ENCODE assay signal across 8 cellular contexts in the genomic region with DNA sequence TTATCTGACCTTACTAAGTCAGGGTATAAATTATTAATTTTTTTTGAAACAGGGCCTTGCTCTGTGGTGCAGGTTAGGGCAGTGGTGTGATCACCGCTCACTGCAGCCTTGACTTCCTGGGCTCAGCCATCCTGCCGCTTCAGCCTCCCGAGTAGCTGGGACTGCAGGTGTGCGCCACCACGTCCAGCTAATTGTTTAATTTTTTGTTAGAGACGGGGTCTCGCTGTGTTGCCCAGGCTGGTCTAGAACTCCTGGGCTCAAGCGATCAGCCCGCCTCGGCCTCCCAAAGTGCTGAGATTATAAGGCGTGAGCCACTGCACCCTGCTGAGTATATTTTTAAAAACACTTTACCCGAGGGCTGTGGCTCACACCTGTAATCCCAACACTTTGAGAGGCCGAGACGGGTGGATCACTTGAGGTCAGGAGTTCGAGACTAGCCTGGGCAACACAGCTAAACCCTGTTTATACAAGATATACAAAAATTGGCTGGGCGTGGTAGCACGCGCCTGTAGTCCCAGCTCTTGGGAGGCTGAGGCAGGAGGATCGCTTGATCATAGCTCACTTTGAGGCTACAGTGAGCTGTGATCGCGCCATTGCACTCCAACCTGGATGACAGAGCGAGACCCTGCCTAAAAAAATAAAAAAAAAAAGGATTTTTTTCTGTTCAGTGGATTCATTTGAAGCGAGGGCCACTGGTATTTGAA. TPM values are rescaled to one million over a fixed set of nuclear protein-coding genes. Genes with fewer than 3 reads are reported as not detected.
A peak's percentile ranks its signal among the peaks of the same experiment; 100 is the strongest.
DNase-seq lines count a peak whose midpoint lies in the region; ATAC-seq and TF ChIP-seq lines count a peak whose summit lies in the region.

No MANE protein-coding gene starts in this region.

- H3K27ac Mint-ChIP-seq in activated naive CD4-positive, alpha-beta T cell treated with anti-CD3 and anti-CD28 coated beads, Interleukin-2, amount 10 ng/mL, durations not matched to agents 7 days and 5 days, result peak overlapping the region; percentile 99

- H3K4me1 ChIP-seq in mesodermal cell (ENCODE audit: control insufficient read depth, insufficient read depth, low read length, poor library complexity, severe bottlenecking), result no peaks in the 10 kb centered on the region
- H3K4me1 ChIP-seq in upper lobe of left lung, result peaks cover 0 to 7% (median 0%) of the 10 kb centered on the region in 4 donors

- H3K36me3 Mint-ChIP-seq in activated naive CD4-positive, alpha-beta T cell treated with anti-CD3 and anti-CD28 coated beads, Interleukin-2, amount 10 ng/mL, durations not matched to agents 7 days and 5 days, result peaks cover 10% of the 10 kb centered on the region

- peaks cover 24% of the 10 kb centered on the region for H3K4me1 Mint-ChIP-seq in activated naive CD4-positive, alpha-beta T cell treated with anti-CD3 and anti-CD28 coated beads, Interleukin-2, amount 10 ng/mL, durations not matched to agents 7 days and 5 days

- H3K4me3 ChIP-seq in astrocyte of the spinal cord (ENCODE audit: low read depth, low read length) (peak overlapping the region; percentile 65), mesodermal cell (ENCODE audit: extremely low read depth, insufficient read depth, low read length, poor library complexity, severe bottlenecking) (peak overlapping the region; percentile 52), upper lobe of left lung (peak overlapping the region in 3 of 4 donors; percentile 66 to 71 (median 67))

- no peak for TF ChIP-seq EP300 in upper lobe of left lung (IDR thresholded peaks at IDR 0.05)

- no peak for TF ChIP-seq POLR2A in upper lobe of left lung (IDR thresholded peaks at IDR 0.05)

- no peaks in the 10 kb centered on the region for H3K27me3 Mint-ChIP-seq in activated naive CD4-positive, alpha-beta T cell treated with anti-CD3 and anti-CD28 coated beads, Interleukin-2, amount 10 ng/mL, durations not matched to agents 7 days and 5 days

- no peak for ATAC-seq in upper lobe of left lung (ENCODE audit: low FRiP score in 2 of 2)

- peak overlapping the region; percentile 88 for H3K4me3 Mint-ChIP-seq in activated naive CD4-positive, alpha-beta T cell treated with anti-CD3 and anti-CD28 coated beads, Interleukin-2, amount 10 ng/mL, durations not matched to agents 7 days and 5 days

- TF ChIP-seq CTCF in astrocyte of the spinal cord (IDR thresholded peaks at IDR 0.05; ENCODE audit: low read depth, low read length) (no peak), upper lobe of left lung (IDR thresholded peaks at IDR 0.05) (no peak)

- no peak for DNase-seq in activated naive CD4-positive, alpha-beta T cell treated with anti-CD3 and anti-CD28 coated beads, Interleukin-2, amount 10 ng/mL, durations not matched to agents 7 days and 5 days
- DNase-seq in activated naive CD4-positive, alpha-beta T cell treated with Interleukin-2 at 50 U/mL for 16 hours, result no peak
- DNase-seq in astrocyte of the spinal cord (ENCODE audit: low read depth, low spot score) (no peak), upper lobe of left lung (no peak), amniotic stem cell (lab: John Stamatoyannopoulos, UW) (no peak), ureter (ENCODE audit: low spot score) (no peak), NCI-H1092 (lab: John Stamatoyannopoulos, UW) (no peak)

- no peaks in the 10 kb centered on the region for H3K27me3 ChIP-seq in upper lobe of left lung

- whole genome bisulfite sequencing in mesodermal cell (ENCODE audit: insufficient coverage in 2 of 2), 2 experiments, result 95 to 96% methylated on average over 15 of the region's 23 CpGs
- WGBS in upper lobe of left lung, 2 donors, result 73 to 83% methylated on average over 13 to 23 of the region's 23 CpGs

- H3K27ac ChIP-seq in mesodermal cell (ENCODE audit: low read depth, low read length, severe bottlenecking) (peak overlapping the region; percentile 66), upper lobe of left lung (peak overlapping the region; percentile 86 to 95 (median 92))

- CTCF ChIA-PET in activated naive CD4-positive, alpha-beta T cell treated with anti-CD3 and anti-CD28 coated beads, Interleukin-2, amount 10 ng/mL, durations not matched to agents 7 days and 5 days (lab: Charles Lee), result interaction anchor here (0.8 to 2.1 kb wide), 5 partner anchors 17 to 71 kb away, joined by 3 to 9 read pairs (median 5); a partner anchor contains a TSS

- H3K36me3 ChIP-seq in mesodermal cell (ENCODE audit: control insufficient read depth, insufficient read depth, low read length) (peaks cover 17% of the 10 kb centered on the region), upper lobe of left lung (peaks cover 0 to 7% (median 3%) of the 10 kb centered on the region in 4 donors)

- H3K9me3 ChIP-seq in mesodermal cell (ENCODE audit: control insufficient read depth, low read length) (no peaks in the 10 kb centered on the region), upper lobe of left lung (peaks cover 0 to 7% (median 0%) of the 10 kb centered on the region in 4 donors)

- in situ Hi-C loops in astrocyte of the spinal cord (cut with HindIII; ENCODE audit: low sequenced_read_pairs), result no loop called here

- H3K9me3 Mint-ChIP-seq in activated naive CD4-positive, alpha-beta T cell treated with anti-CD3 and anti-CD28 coated beads, Interleukin-2, amount 10 ng/mL, durations not matched to agents 7 days and 5 days, result no peaks in the 10 kb centered on the region

RNA-seq across cellular contexts. Expression of a gene that starts 0.7 kb away (rescaled TPM):
- 9.4 TPM for polyA plus RNA-seq in mesodermal cell (2013, experiment 1 of 2)
- 7.7 TPM for polyA plus RNA-seq in mesodermal cell (2013, experiment 2 of 2)
- 10 to 100 TPM; 15.2 to 26.4 (median 18.8) TPM for total RNA-seq in upper lobe of left lung
- total RNA-seq in ureter, result 12.2 TPM

RNA-seq across cellular contexts. Expression of a gene that starts 17.2 kb away (rescaled TPM):
- polyA plus RNA-seq in mesodermal cell (2013, experiment 1 of 2), result 157 TPM
- polyA plus RNA-seq in mesodermal cell (2013, experiment 2 of 2), result 126 TPM
- total RNA-seq in upper lobe of left lung (100 to 1,000 TPM in 2 of 6 donors, 10 to 100 TPM in 4; 21.0 to 101 (median 74.9) TPM), ureter (60.0 TPM)

RNA-seq across cellular contexts. Expression of a gene that starts 30.0 kb away (rescaled TPM):
- polyA plus RNA-seq in mesodermal cell (2013, experiment 1 of 2), result 24.8 TPM
- 18.2 TPM for polyA plus RNA-seq in mesodermal cell (2013, experiment 2 of 2)
- 10 to 100 TPM in 5 of 6 donors, 1 to 10 TPM in 1; 10.0 to 53.4 (median 14.3) TPM for total RNA-seq in upper lobe of left lung
- 12.7 TPM for total RNA-seq in ureter

RNA-seq across cellular contexts. Expression of a gene that starts 35.5 kb away (rescaled TPM):
- polyA plus RNA-seq in mesodermal cell (2013, experiment 1 of 2), result 166 TPM
- 139 TPM for polyA plus RNA-seq in mesodermal cell (2013, experiment 2 of 2)
- total RNA-seq in upper lobe of left lung (100 to 1,000 TPM; 129 to 486 (median 187) TPM), ureter (364 TPM)

RNA-seq across cellular contexts. Expression of a gene that starts 58.5 kb away (rescaled TPM):
- polyA plus RNA-seq in mesodermal cell (2013, experiment 1 of 2), result 71.8 TPM
- polyA plus RNA-seq in mesodermal cell (2013, experiment 2 of 2), result 47.2 TPM
- total RNA-seq in upper lobe of left lung, result 100 to 1,000 TPM in 5 of 6 donors, 10 to 100 TPM in 1; 71.2 to 185 (median 141) TPM
- 127 TPM for total RNA-seq in ureter
